In genomic region chr4:121071640-121072037, GRCh38 we compare ENCODE assay signal across 8 cellular contexts. TPM values are rescaled to one million over a fixed set of nuclear protein-coding genes. Genes with fewer than 3 reads are reported as not detected.
DNase-seq lines count a peak whose midpoint lies in the region; ATAC-seq, FAIRE-seq and TF ChIP-seq lines count a peak whose summit lies in the region.

No MANE protein-coding gene starts in this region.

- H3K79me2 ChIP-seq in KMS-11 (ENCODE audit: insufficient read depth, low read depth): peaks cover 21% of the 10 kb centered on the region; the same call in 1 of the 2 replicates

- H3K4me2 ChIP-seq in KMS-11: peak overlapping the region; percentile 55

- no peak for DNase-seq in AG09309 (ENCODE audit: low read depth)
- DNase-seq in endodermal cell: no peak
- DNase-seq in neural crest cell (ENCODE audit: low read depth, low spot score): no peak
- no peak for DNase-seq in 8988T
- no peak for DNase-seq in RCC 7860 (ENCODE audit: low spot score)
- DNase-seq in SKM-1 (lab: John Stamatoyannopoulos, UW; ENCODE audit: unreplicated experiment): no peak

- H3K27ac Mint-ChIP-seq in endodermal cell (no peak overlapping the region), neural crest cell (ENCODE audit: unreplicated experiment) (peak overlapping the region; percentile 43)

- no peaks in the 10 kb centered on the region for H3K36me3 ChIP-seq in KMS-11 (ENCODE audit: insufficient read depth)
- H3K36me3 ChIP-seq in endodermal cell (ENCODE audit: control insufficient read depth, insufficient read depth, low read length): no peaks in the 10 kb centered on the region

- no peaks in the 10 kb centered on the region for H3K9me3 Mint-ChIP-seq in endodermal cell
- no peaks in the 10 kb centered on the region for H3K9me3 Mint-ChIP-seq in neural crest cell

- H3K4me3 Mint-ChIP-seq in endodermal cell (peak overlapping the region; percentile 68), neural crest cell (peak overlapping the region; percentile 93)

- no peaks in the 10 kb centered on the region for H3K9me3 ChIP-seq in endodermal cell (ENCODE audit: control insufficient read depth, low read length)

- H3K36me3 Mint-ChIP-seq in endodermal cell (ENCODE audit: low read depth) (no peaks in the 10 kb centered on the region), neural crest cell (ENCODE audit: low read depth) (no peaks in the 10 kb centered on the region)

- H3K9ac ChIP-seq in KMS-11 (peak overlapping the region; percentile 68), endodermal cell (ENCODE audit: extremely low read depth, low read length, poor library complexity, severe bottlenecking) (no peak overlapping the region)

- peaks cover 22% of the 10 kb centered on the region for H3K4me1 Mint-ChIP-seq in endodermal cell
- peaks cover 34% of the 10 kb centered on the region for H3K4me1 Mint-ChIP-seq in neural crest cell

- H3K27ac ChIP-seq in KMS-11 (peak overlapping the region; percentile 49), endodermal cell (ENCODE audit: low read depth, low read length) (no peak overlapping the region)

- no peaks in the 10 kb centered on the region for H4K20me1 ChIP-seq in KMS-11 (ENCODE audit: insufficient read depth)

- H3K4me1 ChIP-seq in KMS-11 (ENCODE audit: low read depth, poor library complexity, severe bottlenecking) (peaks cover 45% of the 10 kb centered on the region), endodermal cell (ENCODE audit: control insufficient read depth, insufficient read depth, low read length) (peaks cover 10% of the 10 kb centered on the region)

- H3K27me3 Mint-ChIP-seq in endodermal cell (ENCODE audit: insufficient read depth) (peaks cover 66% of the 10 kb centered on the region), neural crest cell (ENCODE audit: low read depth) (peaks cover 74% of the 10 kb centered on the region)

- TF ChIP-seq CTCF in AG09309 (IDR thresholded peaks at IDR 0.05; ENCODE audit: control insufficient read depth, insufficient read depth, low read depth, low read length, missing control alignments) (no peak), KMS-11 (conservative IDR thresholded peaks at IDR 0.05; ENCODE audit: low read depth, low read length) (peak; percentile 6; the same call in 1 of the 2 replicates), endodermal cell (conservative IDR thresholded peaks at IDR 0.05) (no peak), neural crest cell (conservative IDR thresholded peaks at IDR 0.05) (no peak)

- H3K27me3 ChIP-seq in KMS-11 (ENCODE audit: insufficient read depth, low read depth): no peaks in the 10 kb centered on the region
- H3K27me3 ChIP-seq in endodermal cell (ENCODE audit: control insufficient read depth, insufficient read depth, low read length, poor library complexity, severe bottlenecking): peaks cover 43% of the 10 kb centered on the region

- WGBS in endodermal cell (ENCODE audit: insufficient coverage in 1 of 2, insufficient read length in 1 of 2), 2 experiments: 0% methylated on average over 2 to 21 of the region's 21 CpGs

- peak overlapping the region; percentile 89 for H2AFZ ChIP-seq in KMS-11 (ENCODE audit: low read depth)

- ATAC-seq in GM18520 (IDR thresholded peaks at IDR 0.05; ENCODE audit: unreplicated experiment): no peak

- H3K4me3 ChIP-seq in AG09309 (ENCODE audit: control insufficient read depth, low read depth, low read length) (peak overlapping the region; percentile 59), KMS-11 (IDR thresholded peaks at IDR 0.05; ENCODE audit: insufficient read depth, low read depth, low read length) (no peak overlapping the region), endodermal cell (ENCODE audit: low read length) (peak overlapping the region; percentile 77)

- no peak for FAIRE-seq in RCC 7860 (lab: Jason Lieb, UNC)

RNA-seq across cellular contexts. Expression of gene NDNF, which starts 0.7 kb away (rescaled TPM):
- 1 to 10 TPM; 2.4 to 3.6 TPM for total RNA-seq in endodermal cell
- 42.4 TPM for polyA plus RNA-seq in endodermal cell (2013, experiment 1 of 2)
- 31.8 TPM for polyA plus RNA-seq in endodermal cell (2013, experiment 2 of 2)
- 23.9 and 25.4 TPM in 2 replicates for total RNA-seq in neural crest cell
